10 cellular contexts compared by ENCODE assay signal in genomic region chr7:47535704-47536628, GRCh38. TPM values are rescaled to one million over a fixed set of nuclear protein-coding genes. Genes with fewer than 3 reads are reported as not detected.
DNase-seq lines count a peak whose midpoint lies in the region; FAIRE-seq and TF ChIP-seq lines count a peak whose summit lies in the region.
"Had no signal": no experiment of that assay in that cellular context is flagged by ENCODE, and none has a peak within 500 bp of the region (broad histone marks: within the 10 kb centered on the region; RNA-seq: fewer than 3 reads in every experiment).

No MANE protein-coding gene starts in this region.

- H3K27ac Mint-ChIP-seq in astrocyte (ENCODE audit: unreplicated experiment): peak overlapping the region; percentile 90

- H3K27me3 ChIP-seq in astrocyte (ENCODE audit: insufficient read depth, low read length) (no peaks in the 10 kb centered on the region), kidney epithelial cell (ENCODE audit: control insufficient read depth, insufficient read depth, low read length) (no peaks in the 10 kb centered on the region)

- no peaks in the 10 kb centered on the region for H3K9me3 Mint-ChIP-seq in astrocyte (ENCODE audit: unreplicated experiment)

- H3K27me3 Mint-ChIP-seq in astrocyte (ENCODE audit: low read depth, unreplicated experiment): no peaks in the 10 kb centered on the region

- peak overlapping the region; percentile 73 for H3K4me3 ChIP-seq in HFF-Myc (replicated peaks; ENCODE audit: low read depth, low read length)
- H3K4me3 ChIP-seq in astrocyte (ENCODE audit: insufficient read depth, low read depth, low read length): peak overlapping the region; percentile 56
- peak overlapping the region; percentile 54 for H3K4me3 ChIP-seq in kidney epithelial cell (ENCODE audit: low read depth, low read length)
- H3K4me3 ChIP-seq in skeletal muscle cell (ENCODE audit: low read depth, low read length): peak overlapping the region; percentile 46

- H3K9me3 ChIP-seq in astrocyte (ENCODE audit: insufficient read depth, low read depth, low read length): no peaks in the 10 kb centered on the region

- DNase-seq in HFF-Myc (ENCODE audit: extremely low read depth, low read depth) (no peak), astrocyte (ENCODE audit: low read depth) (peak; percentile 21), kidney epithelial cell (ENCODE audit: low read depth) (no peak), skeletal muscle cell (ENCODE audit: low read depth) (no peak), NCI-H1436 treated with DMSO at 0.1 percent for 48 hours (lab: John Stamatoyannopoulos, UW) (no peak), NOMO-1 (lab: John Stamatoyannopoulos, UW; ENCODE audit: unreplicated experiment in 2 of 2) (no peak)
- DNase-seq in activated CD8-positive, alpha-beta memory T cell treated with anti-CD3 and anti-CD28 coated beads for 24 hours: no peak
- no peak for DNase-seq in activated CD4-positive, CD25-positive, alpha-beta regulatory T cell (lab: John Stamatoyannopoulos, UW)
- DNase-seq: effector CD8-positive, alpha-beta T cell; NK-92 treated with Interleukin-12 subunit alpha and Interleukin-12 subunit beta, amount 100 ng/mL, for 24 hours had no signal

- TF ChIP-seq CTCF in HFF-Myc (IDR thresholded peaks at IDR 0.05; ENCODE audit: low read depth, low read length, missing control alignments): no peak
- TF ChIP-seq CTCF in astrocyte (IDR thresholded peaks at IDR 0.05; ENCODE audit: insufficient read depth, low read depth, low read length): no peak
- no peak for TF ChIP-seq CTCF in kidney epithelial cell (IDR thresholded peaks at IDR 0.05; ENCODE audit: insufficient read depth, low read length, poor library complexity, severe bottlenecking)

- peaks cover 72% of the 10 kb centered on the region for H3K79me2 ChIP-seq in astrocyte (ENCODE audit: insufficient read depth, low read length)

- FAIRE-seq in astrocyte (lab: Jason Lieb, UNC): no peak

- H3K36me3 Mint-ChIP-seq in astrocyte (ENCODE audit: low read depth, unreplicated experiment): peaks cover 5% of the 10 kb centered on the region

- H3K36me3 ChIP-seq in astrocyte (ENCODE audit: insufficient read depth, low read length) (no peaks in the 10 kb centered on the region), kidney epithelial cell (ENCODE audit: control insufficient read depth, insufficient read depth, low read length) (no peaks in the 10 kb centered on the region)

- peak overlapping the region; percentile 81 for H3K9ac ChIP-seq in astrocyte (ENCODE audit: low read length)

- H3K4me2 ChIP-seq in astrocyte (ENCODE audit: low read length): peak overlapping the region; percentile 89

- peaks cover 47% of the 10 kb centered on the region for H3K4me1 ChIP-seq in astrocyte (ENCODE audit: insufficient read depth, low read length)

- H4K20me1 ChIP-seq in astrocyte (ENCODE audit: insufficient read depth, low read length): peaks cover 34% of the 10 kb centered on the region

- H3K4me3 Mint-ChIP-seq in astrocyte (ENCODE audit: unreplicated experiment): peak overlapping the region; percentile 92

- H3K27ac ChIP-seq in astrocyte (ENCODE audit: low read depth, low read length): peak overlapping the region; percentile 24

- H2AFZ ChIP-seq in astrocyte (ENCODE audit: low read depth, low read length): peak overlapping the region; percentile 50

- peaks cover 66% of the 10 kb centered on the region for H3K4me1 Mint-ChIP-seq in astrocyte (ENCODE audit: low read depth, unreplicated experiment)

RNA-seq across cellular contexts. Expression of gene TNS3, which starts 45.9 kb away (rescaled TPM):
- total RNA-seq in astrocyte (92.9 and 105 TPM in 2 replicates), kidney epithelial cell (41.2 and 57.0 TPM in 2 replicates)
